Comparison of ENCODE assay signal across 8 cellular contexts in the genomic region with DNA sequence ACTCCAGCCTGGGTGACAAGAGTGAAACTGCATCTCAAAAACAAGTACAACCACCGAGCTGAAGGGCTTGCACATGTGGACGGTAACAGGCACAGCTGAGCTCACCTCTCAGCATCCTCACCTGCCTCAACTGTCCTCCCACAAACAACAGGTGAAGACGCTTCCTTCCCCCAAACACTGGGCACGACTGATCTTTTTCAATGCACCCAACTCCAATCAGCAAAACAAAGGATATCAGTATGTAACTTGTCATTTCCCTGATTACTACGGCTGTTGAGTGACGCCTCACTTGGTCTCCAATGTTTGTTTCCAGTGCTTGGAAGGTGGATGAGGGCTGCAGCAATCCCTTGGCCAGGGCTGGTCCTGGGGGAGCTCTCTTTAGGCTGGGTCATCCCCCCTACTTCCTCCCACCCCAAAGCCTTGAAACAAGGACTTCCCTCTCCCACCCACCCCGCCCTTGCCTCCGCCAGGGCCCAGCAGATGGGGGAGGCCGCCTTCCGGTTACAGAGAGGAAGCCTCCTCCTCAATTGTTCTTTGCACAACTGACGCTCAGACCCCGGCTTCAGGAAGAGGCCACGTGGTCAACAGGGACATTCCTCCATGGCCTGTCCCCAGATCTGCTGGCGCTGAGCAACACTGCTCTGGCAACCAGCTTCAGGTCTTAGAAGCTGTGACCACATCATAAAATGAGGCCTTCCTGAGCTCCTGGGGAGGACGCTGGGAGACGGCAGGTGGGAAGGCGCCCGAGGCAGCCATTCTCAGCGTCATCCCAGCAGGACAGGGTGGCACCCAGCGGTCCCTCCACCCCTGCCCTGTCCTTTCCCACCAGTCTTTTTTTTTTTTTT. TPM values are rescaled to one million over a fixed set of nuclear protein-coding genes. Genes with fewer than 3 reads are reported as not detected.
A peak's percentile ranks its signal among the peaks of the same experiment; 100 is the strongest.
DNase-seq lines count a peak whose midpoint lies in the region; ATAC-seq, FAIRE-seq and TF ChIP-seq lines count a peak whose summit lies in the region.

No MANE protein-coding gene starts in this region.

- no peaks in the 10 kb centered on the region for H3K9me3 ChIP-seq in BLaER1
- no peaks in the 10 kb centered on the region for H3K9me3 ChIP-seq in GM12878 (replicated peaks; ENCODE audit: control insufficient read depth, insufficient read depth, low read length)
- no peaks in the 10 kb centered on the region for H3K9me3 ChIP-seq in mesodermal cell (ENCODE audit: control insufficient read depth, low read length)

- WGBS in GM12878 (ENCODE audit: insufficient coverage, insufficient replicate concordance, low lambda C conversion rate, missing lambda C conversion rate) = 8% methylated on average over 20 of the region's 20 CpGs
- WGBS in mesodermal cell (ENCODE audit: insufficient coverage in 2 of 2), 2 experiments = 65 to 77% methylated on average over 10 to 16 of the region's 20 CpGs

- H3K4me3 ChIP-seq in BLaER1 (peak overlapping the region; percentile 39), GM12878 (peak overlapping the region; percentile 99), mesodermal cell (ENCODE audit: extremely low read depth, insufficient read depth, low read length, poor library complexity, severe bottlenecking) (no peak overlapping the region)

- H3K36me3 ChIP-seq in BLaER1 (no peaks in the 10 kb centered on the region), GM12878 (ENCODE audit: control insufficient read depth in 2 of 2, insufficient read depth in 2 of 2, low read length in 1 of 2) (peaks cover 0 to 4% of the 10 kb centered on the region in 2 experiments; a peak in 2 of 4 replicates), mesodermal cell (ENCODE audit: control insufficient read depth, insufficient read depth, low read length) (no peaks in the 10 kb centered on the region)

- SMC1A ChIA-PET in GM12878 (lab: Charles Lee; ENCODE audit: uncharacterized antibody, unreplicated experiment) = interaction anchor here (0.7 to 7.9 kb wide), 5 partner anchors 16 to 92 kb away, joined by 3 to 154 read pairs (median 3); no protein-coding TSS in a partner anchor

- peaks cover 34% of the 10 kb centered on the region for H3K27me3 ChIP-seq in BLaER1
- no peaks in the 10 kb centered on the region for H3K27me3 ChIP-seq in GM12878 (replicated peaks in 1 of 2; ENCODE audit: control insufficient read depth in 2 of 2, insufficient read depth in 2 of 2, low read length in 1 of 2)

- H3K79me2 ChIP-seq in GM12878 (ENCODE audit: control insufficient read depth, insufficient read depth, low read length) = peaks cover 93% of the 10 kb centered on the region

- H3K4me2 ChIP-seq in BLaER1 (peak overlapping the region; percentile 96), GM12878 (ENCODE audit: control insufficient read depth, insufficient read depth) (peak overlapping the region; percentile 90)

- TF ChIP-seq RAD21 in GM12878 (IDR thresholded peaks at IDR 0.05; ENCODE audit: insufficient read depth, low read depth, low read length) = no peak

- no peak for TF ChIP-seq CTCF in GM12878 (IDR thresholded peaks at IDR 0.05 in 2 of 3, conservative IDR thresholded peaks at IDR 0.05 in 1 of 3; ENCODE audit: control insufficient read depth in 2 of 3, extremely low read depth in 1 of 3, insufficient read depth in 1 of 3, low read depth in 3 of 3, low read length in 3 of 3)

- ATAC-seq in GM12878 (peak; percentile 31), GM21528 (IDR thresholded peaks at IDR 0.05; ENCODE audit: low FRiP score, unreplicated experiment) (no peak), HG03571 (IDR thresholded peaks at IDR 0.05; ENCODE audit: unreplicated experiment) (no peak), HG03457 (IDR thresholded peaks at IDR 0.05; ENCODE audit: unreplicated experiment) (no peak)

- intact Hi-C loops in GM12878 (cut with micrococcal nuclease; ENCODE audit: unreplicated experiment) = loop anchor here (5.0 kb wide), 2 partner anchors 122 to 143 kb away; a partner anchor contains a TSS

- in situ Hi-C loops in GM12878 (cut with MboI) = loop anchor here (25.0 kb wide), 2 partner anchors 1433 to 1867 kb away; a partner anchor contains a TSS

- peak overlapping the region; percentile 35 for H2AFZ ChIP-seq in GM12878 (ENCODE audit: control insufficient read depth, low read depth, low read length)

- TF ChIP-seq POLR2A in GM12878 (IDR thresholded peaks at IDR 0.05; ENCODE audit: low read depth, low read length) = peak; percentile 46; the same call in 1 of the 2 replicates

- FAIRE-seq in GM12878 (lab: Jason Lieb, UNC) = no peak

- H3K4me1 ChIP-seq in BLaER1 (peaks cover 94% of the 10 kb centered on the region), GM12878 (ENCODE audit: control insufficient read depth, insufficient read depth, low read length) (peaks cover 46% of the 10 kb centered on the region), mesodermal cell (ENCODE audit: control insufficient read depth, insufficient read depth, low read length, poor library complexity, severe bottlenecking) (peaks cover 6% of the 10 kb centered on the region)

- POLR2A ChIA-PET in GM12878 (lab: Charles Lee) = interaction anchor here (0.6 to 11.3 kb wide), 8 partner anchors 8 to 233 kb away, joined by 3 to 267 read pairs (median 4); no protein-coding TSS in a partner anchor

- no peak for TF ChIP-seq EP300 in GM12878 (IDR thresholded peaks at IDR 0.05; ENCODE audit: borderline replicate concordance in 1 of 2, control insufficient read depth in 1 of 2, low read depth in 2 of 2, low read length in 2 of 2)

- no TSS peak for BruUV-seq in GM12878 (replicated peaks; lab: Mats Ljungman, UMichigan)

- peaks cover 10% of the 10 kb centered on the region for H4K20me1 ChIP-seq in BLaER1
- no peaks in the 10 kb centered on the region for H4K20me1 ChIP-seq in GM12878 (ENCODE audit: control insufficient read depth, insufficient read depth)

- H3K27ac ChIP-seq in BLaER1 = peak overlapping the region; percentile 84
- H3K27ac ChIP-seq in GM12878 (ENCODE audit: control insufficient read depth, insufficient read depth) = peak overlapping the region; percentile 92
- peak overlapping the region; percentile 5 for H3K27ac ChIP-seq in mesodermal cell (ENCODE audit: low read depth, low read length, severe bottlenecking)

- CTCF ChIA-PET in GM12878 (lab: Yijun Ruan, JAX) = interaction anchor here (0.6 to 9.8 kb wide), 4 partner anchors 16 to 457 kb away, joined by 3 to 151 read pairs (median 34); no protein-coding TSS in a partner anchor

- RAD21 ChIA-PET in GM12878 (lab: Charles Lee; ENCODE audit: unreplicated experiment) = interaction anchor here (0.6 to 11.6 kb wide), 7 partner anchors 15 to 102 kb away, joined by 3 to 181 read pairs (median 7); no protein-coding TSS in a partner anchor

- H3K9ac ChIP-seq in BLaER1 = peak overlapping the region; percentile 58; the same call in 1 of the 2 replicates
- peak overlapping the region; percentile 97 for H3K9ac ChIP-seq in GM12878 (ENCODE audit: control insufficient read depth, insufficient read depth, low read length)

- peak; percentile 61 for DNase-seq in NAMALWA (ENCODE audit: low spot score)
- DNase-seq in GM12878 (ENCODE audit: low read depth, low spot score) = no peak
- DNase-seq in cerebellum (ENCODE audit: low spot score) = no peak

TF ChIP-seq in GM12878, 131 proteins besides CTCF, POLR2A, EP300 and RAD21 (continues in another document):
- no peak; the same call in 1 of the 2 replicates for TF ChIP-seq POLR2AphosphoS5 (IDR thresholded peaks at IDR 0.05; ENCODE audit: low read length)

RNA-seq across cellular contexts. Expression of a gene that starts 5.9 kb away (rescaled TPM):
- total RNA-seq in GM12878 (2013; cell fraction: nucleolus; rRNA removed) = 21.7 and 24.1 TPM in 2 replicates
- total RNA-seq in GM12878 (2014; rRNA removed) (19.2 and 20.1 TPM in 2 replicates), GM12878 (2014; rRNA removed; fragmentation: Illumina TruSeq; extraction: Trizol) (10.5 and 11.0 TPM in 2 replicates), GM12878 (2021) (25.1 and 25.4 TPM in 2 replicates), cerebellum (1.7 TPM)
- 4.4 TPM for polyA plus RNA-seq in GM12878 (2011; ENCODE audit: low read depth)
- polyA plus RNA-seq in GM12878 (2011; rRNA removed) (13.7 and 32.5 TPM in 2 replicates), GM12878 (2014; fragmentation: Illumina TruSeq; extraction: Trizol) (5.4 and 13.4 TPM in 2 replicates), GM12878 (2014; fragmentation: Nextera tagmentation; extraction: Ambion mirVana) (under 1 TPM; 0.18 to 0.66 TPM), GM12878 (2014; rRNA removed) (19.4 and 23.5 TPM in 2 replicates), GM12878 (2016; fragmentation: Nextera tagmentation; extraction: Ambion mirVana) (10 to 100 TPM in 1 of 2 experiments, 1 to 10 TPM in 1; 6.7 to 10.1 TPM)
- polyA plus RNA-seq in GM12878 (2011; cell fraction: cytosol; rRNA removed) = 31.2 and 49.8 TPM in 2 replicates
- polyA plus RNA-seq in GM12878 (2011; cell fraction: nucleus; rRNA removed) = 42.4 and 44.6 TPM in 2 replicates
- 14.3 and 17.2 TPM in 2 replicates for polyA plus RNA-seq in GM12878 (2012)
- polyA minus RNA-seq in GM12878 (2011; rRNA and poly(A)+ RNA removed) = 21.5 and 25.7 TPM in 2 replicates
- 19.4 and 22.6 TPM in 2 replicates for polyA minus RNA-seq in GM12878 (2011; cell fraction: cytosol; rRNA and poly(A)+ RNA removed)
- polyA minus RNA-seq in GM12878 (2011; cell fraction: nucleus; rRNA and poly(A)+ RNA removed) = 7.4 and 15.1 TPM in 2 replicates
- 5.6 TPM for polyA plus RNA-seq in mesodermal cell (2013, experiment 1 of 2)
- 3.6 TPM for polyA plus RNA-seq in mesodermal cell (2013, experiment 2 of 2)

RNA-seq across cellular contexts. Expression of a gene that starts 19.1 kb away (rescaled TPM):
- not detected in 2 replicates for total RNA-seq in GM12878 (2013; cell fraction: nucleolus; rRNA removed)
- total RNA-seq in GM12878 (2014; rRNA removed) (0.38 and 0.40 TPM in 2 replicates), GM12878 (2014; rRNA removed; fragmentation: Illumina TruSeq; extraction: Trizol) (0.09 and 0.31 TPM in 2 replicates), GM12878 (2021) (0.72 and 0.97 TPM in 2 replicates), cerebellum (6.6 TPM)
- polyA plus RNA-seq in GM12878 (2011; ENCODE audit: low read depth) = 0.28 TPM
- polyA plus RNA-seq in GM12878 (2011; rRNA removed) (not detected in 2 replicates), GM12878 (2014; fragmentation: Illumina TruSeq; extraction: Trizol) (not detected in 2 replicates), GM12878 (2014; fragmentation: Nextera tagmentation; extraction: Ambion mirVana) (under 1 TPM in 1 of 2 experiments, not detected in 1; 0.05 TPM), GM12878 (2014; rRNA removed) (0.12 and 0.25 TPM in 2 replicates), GM12878 (2016; fragmentation: Nextera tagmentation; extraction: Ambion mirVana) (1 to 10 TPM in 1 of 2 experiments, under 1 TPM in 1; 0.68 to 1.0 TPM)
- not detected in 2 replicates for polyA plus RNA-seq in GM12878 (2011; cell fraction: cytosol; rRNA removed)
- not detected in 2 replicates for polyA plus RNA-seq in GM12878 (2011; cell fraction: nucleus; rRNA removed)
- polyA plus RNA-seq in GM12878 (2012) = 0.37 and 0.38 TPM in 2 replicates
- not detected in 2 replicates for polyA minus RNA-seq in GM12878 (2011; rRNA and poly(A)+ RNA removed)
- polyA minus RNA-seq in GM12878 (2011; cell fraction: cytosol; rRNA and poly(A)+ RNA removed) = not detected in 2 replicates
- polyA minus RNA-seq in GM12878 (2011; cell fraction: nucleus; rRNA and poly(A)+ RNA removed) = not detected in 2 replicates
- polyA plus RNA-seq in mesodermal cell (2013, experiment 1 of 2) = 2.9 TPM
- 2.5 TPM for polyA plus RNA-seq in mesodermal cell (2013, experiment 2 of 2)

Comparison
In these comparisons a context has a peak if more than half of its experiments do, and no peak if none do; other contexts are left out.
1. H3K27ac ChIP-seq: peak in every context shown above with its lines; median percentile 92 in GM12878; 84 in BLaER1; 5 in mesodermal cell.